ENCODE assay signal across 8 cellular contexts in the genomic region with DNA sequence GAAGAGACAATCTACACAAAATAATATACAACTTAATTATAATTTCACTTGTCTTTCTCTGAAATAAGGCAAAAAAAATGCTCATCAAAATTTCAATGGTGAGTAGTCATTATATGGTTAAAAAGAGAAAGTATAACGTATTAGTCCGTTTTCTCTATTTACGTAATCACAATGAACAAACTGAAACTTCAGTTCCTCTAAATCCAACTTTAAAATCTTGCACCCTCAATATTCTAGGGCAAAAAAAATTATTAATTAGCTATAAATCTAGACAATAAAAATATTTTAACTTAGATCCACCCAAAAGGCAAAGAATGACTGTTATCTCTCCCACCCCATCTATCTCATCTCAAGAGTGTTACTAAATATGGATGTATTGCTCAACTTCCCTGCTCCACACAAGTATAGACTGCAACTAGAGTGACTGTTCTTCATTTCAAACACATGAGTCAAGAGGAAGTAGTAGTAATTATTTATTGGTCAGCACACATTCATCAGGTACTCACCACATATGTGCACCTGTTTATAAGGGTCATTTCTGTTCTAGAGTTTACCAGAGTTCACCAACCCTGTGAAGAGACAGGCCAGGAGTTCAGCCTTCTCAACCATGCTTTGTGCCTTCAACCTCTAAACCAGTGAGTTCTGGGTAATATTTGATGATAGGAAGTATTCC. TPM values are rescaled to one million over a fixed set of nuclear protein-coding genes. Genes with fewer than 3 reads are reported as not detected.
DNase-seq lines count a peak whose midpoint lies in the region; ATAC-seq and TF ChIP-seq lines count a peak whose summit lies in the region.

No MANE protein-coding gene starts in this region.

- intact Hi-C loops in left cardiac atrium (cut with DNase I): no loop called here
- intact Hi-C loops in transverse colon (cut with DNase I; ENCODE audit: low total_unique reads): no loop called here
- intact Hi-C loops in head of caudate nucleus (cut with DNase I): no loop called here

- ATAC-seq in GM18502 (IDR thresholded peaks at IDR 0.05; ENCODE audit: poor library complexity, unreplicated experiment): peak; percentile 57
- peak; percentile 71 to 91 for ATAC-seq in left cardiac atrium
- ATAC-seq in GM19324 (IDR thresholded peaks at IDR 0.05; ENCODE audit: low FRiP score, unreplicated experiment): no peak

- H3K36me3 Mint-ChIP-seq in T-helper 1 cell treated with Interleukin-12 subunit alpha and Interleukin-12 subunit beta and Interleukin-4 antibody, amounts not matched to agents 30 μg/mL and 1 μg/mL, for 36 hours (ENCODE audit: low read depth): peaks cover 10% of the 10 kb centered on the region

- 31 to 45% methylated on average over 3 of the region's 3 CpGs for WGBS in transverse colon (ENCODE audit: low coverage in 1 of 2), 2 donors

- no peaks in the 10 kb centered on the region for H3K27me3 Mint-ChIP-seq in T-helper 1 cell treated with Interleukin-12 subunit alpha and Interleukin-12 subunit beta and Interleukin-4 antibody, amounts not matched to agents 30 μg/mL and 1 μg/mL, for 36 hours (ENCODE audit: low read depth)

- no peak for TF ChIP-seq POLR2A in transverse colon (IDR thresholded peaks at IDR 0.05)

- H3K9me3 Mint-ChIP-seq in T-helper 1 cell treated with Interleukin-12 subunit alpha and Interleukin-12 subunit beta and Interleukin-4 antibody, amounts not matched to agents 30 μg/mL and 1 μg/mL, for 36 hours: no peaks in the 10 kb centered on the region

- no peak for TF ChIP-seq EP300 in transverse colon (IDR thresholded peaks at IDR 0.05; ENCODE audit: low read depth)

- peak; percentile 90 for DNase-seq in HPDE6-E6E7 (ENCODE audit: extremely low spot score)
- no peak for DNase-seq in left cardiac atrium
- DNase-seq in transverse colon: no peak
- no peak for DNase-seq in head of caudate nucleus
- no peak for DNase-seq in middle frontal gyrus (ENCODE audit: extremely low spot score, low spot score)

- H3K27me3 ChIP-seq in transverse colon: no peaks in the 10 kb centered on the region

- peak overlapping the region in 3 of 4 donors; percentile 16 to 59 (median 46) for H3K27ac ChIP-seq in transverse colon

- H3K9me3 ChIP-seq in transverse colon: no peaks in the 10 kb centered on the region

- H3K4me3 ChIP-seq in transverse colon: peak overlapping the region in 1 of 4 donors; percentile 5

- peaks cover 4 to 50% (median 33%) of the 10 kb centered on the region in 4 donors for H3K4me1 ChIP-seq in transverse colon

- peak overlapping the region; percentile 28 for H3K27ac Mint-ChIP-seq in T-helper 1 cell treated with Interleukin-12 subunit alpha and Interleukin-12 subunit beta and Interleukin-4 antibody, amounts not matched to agents 30 μg/mL and 1 μg/mL, for 36 hours

- in situ Hi-C loops in transverse colon (cut with MboI; ENCODE audit: low pct_ligation_motif_present in 1 of 4, low pct_unique_long_range_greater_than_20kb in 1 of 4, low sequenced_read_pairs in 3 of 4): no loop called here

- H3K36me3 ChIP-seq in transverse colon: no peaks in the 10 kb centered on the region

- peak overlapping the region; percentile 36 for H3K4me3 Mint-ChIP-seq in T-helper 1 cell treated with Interleukin-12 subunit alpha and Interleukin-12 subunit beta and Interleukin-4 antibody, amounts not matched to agents 30 μg/mL and 1 μg/mL, for 36 hours

- no peak for TF ChIP-seq CTCF in transverse colon (IDR thresholded peaks at IDR 0.05)

- H3K4me1 Mint-ChIP-seq in T-helper 1 cell treated with Interleukin-12 subunit alpha and Interleukin-12 subunit beta and Interleukin-4 antibody, amounts not matched to agents 30 μg/mL and 1 μg/mL, for 36 hours (ENCODE audit: low read depth): peaks cover 45% of the 10 kb centered on the region

RNA-seq across cellular contexts. Expression of a gene that starts 36.4 kb away (rescaled TPM):
- total RNA-seq in left cardiac atrium: 10 to 100 TPM; 12.3 to 14.1 TPM
- total RNA-seq in transverse colon: 10 to 100 TPM; 30.6 to 46.1 (median 36.7) TPM
